In the genomic region with DNA sequence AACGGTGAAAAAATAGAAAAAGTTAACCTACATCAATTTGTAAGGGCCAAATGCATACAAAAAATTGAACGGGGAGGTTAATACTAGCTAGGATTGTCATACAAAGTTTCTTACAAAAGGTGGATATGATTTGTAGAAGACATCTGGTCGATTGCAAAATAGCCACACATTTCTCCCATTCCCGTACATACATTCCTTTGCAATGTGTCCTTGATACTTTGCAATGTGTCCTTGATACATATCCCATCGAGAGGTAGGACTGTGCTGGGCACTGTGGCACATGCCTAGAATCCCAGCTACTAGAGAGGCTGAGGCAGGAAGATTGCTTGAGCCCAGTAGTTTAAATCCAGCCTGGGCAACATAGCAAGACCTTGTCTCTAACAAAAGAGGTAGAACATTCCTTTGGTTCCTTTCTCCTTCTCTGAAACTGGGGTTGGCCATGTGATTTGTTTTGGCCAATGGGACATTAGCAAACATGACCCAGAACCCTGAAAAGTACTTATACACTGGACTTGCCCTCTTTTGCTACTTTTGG, we compare ENCODE assay signal across 27 cellular contexts. TPM values are rescaled to one million over a fixed set of nuclear protein-coding genes. Genes with fewer than 3 reads are reported as not detected.
DNase-seq lines count a peak whose midpoint lies in the region; ATAC-seq, FAIRE-seq and TF ChIP-seq lines count a peak whose summit lies in the region.
"Had no signal": no experiment of that assay in that cellular context is flagged by ENCODE, and none has a peak within 500 bp of the region (broad histone marks: within the 10 kb centered on the region; RNA-seq: fewer than 3 reads in every experiment).

No MANE protein-coding gene starts in this region.

- H3K4me1 Mint-ChIP-seq in WTC11 (no peaks in the 10 kb centered on the region), Calu3 (ENCODE audit: low read depth, unreplicated experiment) (no peaks in the 10 kb centered on the region)
- H3K4me1 Mint-ChIP-seq: endodermal cell, nephron progenitor cell had no signal

- H3K27ac ChIP-seq in substantia nigra (ENCODE audit: low read depth, low read length, poor library complexity, severe bottlenecking), result no peak overlapping the region
- H3K27ac ChIP-seq: coronary artery, esophagus squamous epithelium, HL-60, lower lobe of right lung, pancreas, right atrium auricular region had no signal

- POLR2A ChIA-PET in BJ (lab: Charles Lee), result no interaction called here
- POLR2A ChIA-PET in WTC11 (lab: Charles Lee), result no interaction called here

- H3K4me3 Mint-ChIP-seq in WTC11 (no peak overlapping the region), Calu3 (ENCODE audit: low read depth, unreplicated experiment) (no peak overlapping the region)
- H3K4me3 Mint-ChIP-seq: activated CD8-positive, alpha-beta T cell treated with anti-CD3 and anti-CD28 coated beads for 36 hours; CD8-positive, alpha-beta memory T cell; endodermal cell; IgD-negative memory B cell; nephron progenitor cell had no signal

- no peaks in the 10 kb centered on the region for H3K36me3 ChIP-seq in BJ (ENCODE audit: control insufficient read depth, insufficient read depth, low read length)
- H3K36me3 ChIP-seq: lower lobe of right lung, pancreas, right atrium auricular region had no signal

- H3K9me3 Mint-ChIP-seq in WTC11, result no peaks in the 10 kb centered on the region
- H3K9me3 Mint-ChIP-seq in Calu3 (ENCODE audit: low read depth, unreplicated experiment), result no peaks in the 10 kb centered on the region
- H3K9me3 Mint-ChIP-seq: activated CD8-positive, alpha-beta T cell treated with anti-CD3 and anti-CD28 coated beads for 36 hours; CD8-positive, alpha-beta memory T cell; endodermal cell; IgD-negative memory B cell; nephron progenitor cell had no signal

- H3K36me3 Mint-ChIP-seq in WTC11 (no peaks in the 10 kb centered on the region), Calu3 (ENCODE audit: insufficient read depth, unreplicated experiment) (no peaks in the 10 kb centered on the region)
- H3K36me3 Mint-ChIP-seq: IgD-negative memory B cell had no signal

- TF ChIP-seq CTCF in BJ (IDR thresholded peaks at IDR 0.05; ENCODE audit: insufficient read depth, low read depth, low read length) (no peak), WTC11 (IDR thresholded peaks at IDR 0.05) (no peak), fibroblast of villous mesenchyme (IDR thresholded peaks at IDR 0.05; ENCODE audit: insufficient read depth, low read depth, low read length) (no peak), Calu3 (IDR thresholded peaks at IDR 0.05; ENCODE audit: unreplicated experiment) (no peak)

- H3K27me3 Mint-ChIP-seq in WTC11 (ENCODE audit: low read depth) (no peaks in the 10 kb centered on the region), Calu3 (ENCODE audit: unreplicated experiment) (no peaks in the 10 kb centered on the region)
- H3K27me3 Mint-ChIP-seq: activated CD8-positive, alpha-beta T cell treated with anti-CD3 and anti-CD28 coated beads for 36 hours; CD8-positive, alpha-beta memory T cell; IgD-negative memory B cell had no signal

- peak; percentile 24 for FAIRE-seq in GM12892 (lab: Jason Lieb, UNC)
- FAIRE-seq: bronchial epithelial cell, pancreas had no signal

- H3K4me3 ChIP-seq in BJ (ENCODE audit: low read depth, low read length) (no peak overlapping the region), fibroblast of villous mesenchyme (ENCODE audit: low read depth, low read length) (no peak overlapping the region)
- H3K4me3 ChIP-seq: coronary artery, esophagus squamous epithelium, lower lobe of right lung, pancreas, right atrium auricular region had no signal

- no TSS peak for BruUV-seq in Calu3 (replicated peaks; lab: Mats Ljungman, UMichigan)

- intact Hi-C loops in Calu3 (cut with micrococcal nuclease; ENCODE audit: unreplicated experiment), result no loop called here

- H3K27ac Mint-ChIP-seq in WTC11 (peak overlapping the region; percentile 96), Calu3 (ENCODE audit: unreplicated experiment) (no peak overlapping the region)
- H3K27ac Mint-ChIP-seq: activated CD8-positive, alpha-beta T cell treated with anti-CD3 and anti-CD28 coated beads for 36 hours; endodermal cell; IgD-negative memory B cell; nephron progenitor cell had no signal

- DNase-seq in BJ (ENCODE audit: low read depth) (peak; percentile 27), GM12892 (ENCODE audit: insufficient read length) (no peak), WTC11 (ENCODE audit: low spot score) (no peak), fibroblast of villous mesenchyme (ENCODE audit: low read depth) (peak; percentile 50), substantia nigra (lab: John Stamatoyannopoulos, UW) (no peak), Calu3 (no peak)
- DNase-seq in activated CD8-positive, alpha-beta memory T cell treated with anti-CD3 and anti-CD28 coated beads, Interleukin-2, amount 50 U/mL, for 48 hours, result no peak
- DNase-seq: activated CD8-positive, alpha-beta T cell treated with anti-CD3 and anti-CD28 coated beads for 36 hours; activated effector memory CD4-positive, alpha-beta T cell treated with anti-CD3 and anti-CD28 coated beads, Interleukin-2, amount 50 U/mL, for 16 hours; amniotic stem cell; CD8-positive, alpha-beta memory T cell; endodermal cell; esophagus squamous epithelium; GF-D8; glutamatergic neuron; lower lobe of right lung; NCI-H1417 treated with DMSO at 0.1 percent for 48 hours; nephron progenitor cell; pancreas; SHP77 treated with DMSO at 0.1 percent for 48 hours; stimulated activated naive CD4-positive, alpha-beta T cell treated with Interleukin-2 at 50 U/mL for 16 hours had no signal

- CTCF ChIA-PET in BJ (lab: Yijun Ruan, JAX) (interaction anchor here (1.5 kb wide), 1 partner anchor 16 kb away, joined by 3 read pairs; no protein-coding TSS in a partner anchor), WTC11 (lab: Charles Lee) (interaction anchor here (1.2 to 1.4 kb wide), 2 partner anchors 15 to 110 kb away, joined by 3 to 4 read pairs; no protein-coding TSS in a partner anchor), Calu3 (lab: Charles Lee) (no interaction called here)

- ATAC-seq in WTC11, result no peak
- ATAC-seq: activated CD4-positive, CD25-positive, alpha-beta regulatory T cell treated with anti-CD3 and anti-CD28 coated beads, Interleukin-2, amount 50 U/mL, for 24 hours; activated CD8-positive, alpha-beta T cell treated with anti-CD3 and anti-CD28 coated beads for 36 hours; lower lobe of right lung; pancreas had no signal

- H3K27me3 ChIP-seq in BJ (ENCODE audit: control insufficient read depth, insufficient read depth, low read length), result no peaks in the 10 kb centered on the region
- H3K27me3 ChIP-seq: esophagus squamous epithelium, pancreas, right atrium auricular region had no signal

- TF ChIP-seq POLR2A in GM12892 (IDR thresholded peaks at IDR 0.05; ENCODE audit: low read depth, low read length), result no peak

TF ChIP-seq in WTC11, 78 proteins besides CTCF, POLR2A, EP300 and RAD21:
- TF ChIP-seq CBFB (CRISPR knock-in tag; IDR thresholded peaks at IDR 0.05; ENCODE audit: low read depth) (no peak), NR1H2 (CRISPR knock-in tag; IDR thresholded peaks at IDR 0.05) (no peak), ZNF121 (CRISPR knock-in tag; IDR thresholded peaks at IDR 0.05) (peak; percentile 56; the same call in 1 of the 2 replicates)

RNA-seq across cellular contexts. Expression of gene TTBK2, which starts 9.5 kb away (rescaled TPM):
- 3.3 and 5.8 TPM in 2 replicates for polyA plus RNA-seq in BJ (2011; rRNA removed)
- 6.5 and 6.9 TPM in 2 replicates for polyA minus RNA-seq in BJ (2011; rRNA and poly(A)+ RNA removed)
- 2.8 TPM for polyA plus RNA-seq in GM12892 (2012; ENCODE audit: missing spikeins)
- total RNA-seq in WTC11 (2021), result 18.6 to 21.9 TPM (median 21.5 TPM) in 3 replicates
- 10.0 and 17.3 TPM in 2 replicates for total RNA-seq in fibroblast of villous mesenchyme
- total RNA-seq in Calu3 (2022), result 5.3 TPM in 2 replicates

Comparison
In these comparisons a context has a peak if more than half of its experiments do, and no peak if none do; other contexts are left out.
1. DNase-seq: peak in BJ (single experiment) and fibroblast of villous mesenchyme (single experiment); none in GM12892 (single experiment), WTC11 (single experiment), substantia nigra (0 of 49), activated CD8-positive, alpha-beta memory T cell treated with anti-CD3 and anti-CD28 coated beads, Interleukin-2, amount 50 U/mL, for 48 hours (single experiment) and Calu3 (single experiment).